29 cellular contexts compared by ENCODE assay signal in genomic region chr10:21138769-21139324, GRCh38.
DNase-seq lines count a peak whose midpoint lies in the region; ATAC-seq and FAIRE-seq lines count a peak whose summit lies in the region.
"Had no signal": no experiment of that assay in that cellular context is flagged by ENCODE, and none has a peak within 500 bp of the region (broad histone marks: within the 10 kb centered on the region; RNA-seq: fewer than 3 reads in every experiment).

No MANE protein-coding gene starts in this region.

- no peaks in the 10 kb centered on the region for H3K4me1 Mint-ChIP-seq in natural killer cell treated with Interleukin-12 subunit alpha and Interleukin-12 subunit beta and Interleukin-15 and Interleukin-18, amount 100 ng/mL, for 72 hours (ENCODE audit: low read depth in 2 of 2)
- H3K4me1 Mint-ChIP-seq: CD8-positive, alpha-beta memory T cell had no signal

- FAIRE-seq in A204.1 (lab: Jason Lieb, UNC): peak; percentile 99
- FAIRE-seq: endothelial cell of umbilical vein, G401.6 had no signal

- DNase-seq in NCI-H1417 (lab: John Stamatoyannopoulos, UW) (peak in 2 of 3 experiments; percentile 10 to 49), NCI-H69 (lab: John Stamatoyannopoulos, UW) (peak; percentile 62), dermis blood vessel endothelial cell (no peak), HAP-1 (ENCODE audit: low spot score in 2 of 2) (no peak)
- DNase-seq in activated CD4-positive, alpha-beta T cell treated with anti-CD3 and anti-CD28 coated beads for 1 hour: no peak
- no peak for DNase-seq in natural killer cell treated with Interleukin-12 subunit alpha and Interleukin-12 subunit beta and Interleukin-15 and Interleukin-18, amount 100 ng/mL, for 72 hours (ENCODE audit: low spot score)
- DNase-seq: activated CD4-positive, alpha-beta T cell treated with anti-CD3 and anti-CD28 coated beads for 4 hours; activated naive CD4-positive, alpha-beta T cell treated with anti-CD3 and anti-CD28 coated beads, Interleukin-2, amount 50 U/mL, for 16 hours; body of pancreas; CD8-positive, alpha-beta memory T cell; cerebellar nuclear complex; dorsolateral prefrontal cortex; HCEC 1CT; KBM-7; mucosa of descending colon; NCI-H1105 treated with DMSO at 0.1 percent for 48 hours; NCI-H446; nephron progenitor cell; PC-9; stimulated activated naive CD4-positive, alpha-beta T cell; upper lobe of right lung had no signal

- peaks cover 8% of the 10 kb centered on the region for H3K4me1 ChIP-seq in endocrine pancreas (ENCODE audit: control insufficient read depth, insufficient read depth, low read length)
- H3K4me1 ChIP-seq in HAP-1: no peaks in the 10 kb centered on the region
- H3K4me1 ChIP-seq: body of pancreas, gastroesophageal sphincter had no signal

- peaks cover 14 to 18% of the 10 kb centered on the region in 2 donors for H3K27me3 Mint-ChIP-seq in natural killer cell treated with Interleukin-12 subunit alpha and Interleukin-12 subunit beta and Interleukin-15 and Interleukin-18, amount 100 ng/mL, for 72 hours

- H3K4me3 Mint-ChIP-seq in natural killer cell treated with Interleukin-12 subunit alpha and Interleukin-12 subunit beta and Interleukin-15 and Interleukin-18, amount 100 ng/mL, for 72 hours: no peak overlapping the region
- H3K4me3 Mint-ChIP-seq: CD8-positive, alpha-beta memory T cell; nephron progenitor cell; T-helper 2 cell treated with Interferon-gamma antibody and Interleukin-4, amounts not matched to agents 5 μg/mL and 100 μg/mL, for 36 hours had no signal

- H3K9me3 Mint-ChIP-seq in natural killer cell treated with Interleukin-12 subunit alpha and Interleukin-12 subunit beta and Interleukin-15 and Interleukin-18, amount 100 ng/mL, for 72 hours: no peaks in the 10 kb centered on the region
- H3K9me3 Mint-ChIP-seq: activated T-helper 2 cell treated with anti-CD3 and anti-CD28 coated beads, Interferon-gamma antibody, Interleukin-2, Interleukin-4, amounts not matched to agents 10 μg/mL and 5 μg/mL and 100 μg/mL, durations not matched to agents 14 hours and 24 hours and 36 hours; nephron progenitor cell; T-helper 2 cell treated with Interferon-gamma antibody and Interleukin-4, amounts not matched to agents 5 μg/mL and 100 μg/mL, for 36 hours had no signal

- ATAC-seq in natural killer cell treated with Interleukin-12 subunit alpha and Interleukin-12 subunit beta and Interleukin-15 and Interleukin-18, amount 100 ng/mL, for 72 hours: no peak
- ATAC-seq: body of pancreas, gastroesophageal sphincter, mucosa of descending colon, upper lobe of right lung had no signal

- H3K9me3 ChIP-seq in endocrine pancreas (ENCODE audit: control insufficient read depth, low read length) (no peaks in the 10 kb centered on the region), HAP-1 (no peaks in the 10 kb centered on the region)
- H3K9me3 ChIP-seq: body of pancreas, gastroesophageal sphincter, mucosa of descending colon, suprapubic skin, upper lobe of right lung had no signal

- no peak overlapping the region for H3K9ac ChIP-seq in endocrine pancreas (ENCODE audit: control insufficient read depth, insufficient read depth, low read length)

- H3K36me3 Mint-ChIP-seq in natural killer cell treated with Interleukin-12 subunit alpha and Interleukin-12 subunit beta and Interleukin-15 and Interleukin-18, amount 100 ng/mL, for 72 hours: no peaks in the 10 kb centered on the region
- H3K36me3 Mint-ChIP-seq: CD8-positive, alpha-beta memory T cell had no signal

- in situ Hi-C loops in HAP-1 (cut with MboI; ENCODE audit: low sequenced_read_pairs): no loop called here

- H3K4me3 ChIP-seq in endocrine pancreas (ENCODE audit: control insufficient read depth, insufficient read depth, low read length) (peak overlapping the region; percentile 8), HAP-1 (no peak overlapping the region)
- H3K4me3 ChIP-seq: body of pancreas, dorsolateral prefrontal cortex, gastroesophageal sphincter, mucosa of descending colon, PC-9, suprapubic skin, upper lobe of right lung had no signal

- H3K36me3 ChIP-seq in endocrine pancreas (ENCODE audit: control insufficient read depth, insufficient read depth, low read length): no peaks in the 10 kb centered on the region
- H3K36me3 ChIP-seq in HAP-1 (replicated peaks): no peaks in the 10 kb centered on the region
- H3K36me3 ChIP-seq: gastroesophageal sphincter, suprapubic skin, upper lobe of right lung had no signal

- H3K27ac Mint-ChIP-seq in natural killer cell treated with Interleukin-12 subunit alpha and Interleukin-12 subunit beta and Interleukin-15 and Interleukin-18, amount 100 ng/mL, for 72 hours: no peak overlapping the region
- H3K27ac Mint-ChIP-seq: activated T-helper 2 cell treated with anti-CD3 and anti-CD28 coated beads, Interferon-gamma antibody, Interleukin-2, Interleukin-4, amounts not matched to agents 10 μg/mL and 5 μg/mL and 100 μg/mL, durations not matched to agents 14 hours and 24 hours and 36 hours; CD8-positive, alpha-beta memory T cell; nephron progenitor cell; T-helper 2 cell treated with Interferon-gamma antibody and Interleukin-4, amounts not matched to agents 5 μg/mL and 100 μg/mL, for 36 hours had no signal

- H3K27me3 ChIP-seq in endocrine pancreas (ENCODE audit: control insufficient read depth, insufficient read depth, low read length) (no peaks in the 10 kb centered on the region), HAP-1 (ENCODE audit: low read depth) (no peaks in the 10 kb centered on the region)
- H3K27me3 ChIP-seq: body of pancreas, dorsolateral prefrontal cortex, gastroesophageal sphincter, suprapubic skin, upper lobe of right lung had no signal

Comparison
In these comparisons a context has a peak if more than half of its experiments do, and no peak if none do; other contexts are left out.
1. DNase-seq: peak in NCI-H1417 (2 of 3) and NCI-H69 (single experiment); none in activated CD4-positive, alpha-beta T cell treated with anti-CD3 and anti-CD28 coated beads for 1 hour (single experiment), dermis blood vessel endothelial cell (single experiment), natural killer cell treated with Interleukin-12 subunit alpha and Interleukin-12 subunit beta and Interleukin-15 and Interleukin-18, amount 100 ng/mL, for 72 hours (single experiment) and HAP-1 (0 of 2).